Comparison of ENCODE assay signal across 1 cellular context in genomic region chr2:45610281-45611019, GRCh38.
TF ChIP-seq lines count a peak whose summit lies in the region.

No MANE protein-coding gene starts in this region.

TF ChIP-seq in HepG2, 621 proteins besides CTCF, POLR2A, EP300 and RAD21 (continued from another document and continues in another):
- TF ChIP-seq AKNA (CRISPR knock-in tag; IDR thresholded peaks at IDR 0.05; ENCODE audit: borderline replicate concordance) (0 out of 2 replicates have a peak, but pooled peaks have one; percentile 29), KDM5B (CRISPR knock-in tag; IDR thresholded peaks at IDR 0.05; ENCODE audit: borderline replicate concordance) (no peak; the same call in 1 of the 2 replicates), DRAP1 (CRISPR knock-in tag; IDR thresholded peaks at IDR 0.05) (0 out of 2 replicates have a peak, but pooled peaks have one; percentile 9), ZNF510 (CRISPR knock-in tag; IDR thresholded peaks at IDR 0.05; ENCODE audit: low read depth) (peak; percentile 32; the same call in 1 of the 2 replicates), CSRNP1 (CRISPR knock-in tag; IDR thresholded peaks at IDR 0.05) (peak; percentile 20; the same call in 1 of the 2 replicates), STAT6 (CRISPR knock-in tag; IDR thresholded peaks at IDR 0.05; ENCODE audit: borderline replicate concordance) (0 out of 2 replicates have a peak, but pooled peaks have one; percentile 86), TBX2 (CRISPR knock-in tag; IDR thresholded peaks at IDR 0.05; ENCODE audit: borderline replicate concordance) (peak; percentile 40; the same call in 1 of the 2 replicates), BORCS8-MEF2B (CRISPR knock-in tag; IDR thresholded peaks at IDR 0.05) (peak; percentile 30; the same call in 1 of the 2 replicates), ZNF776 (CRISPR knock-in tag; IDR thresholded peaks at IDR 0.05) (0 out of 2 replicates have a peak, but pooled peaks have one; percentile 26), ZSCAN25 (CRISPR knock-in tag; IDR thresholded peaks at IDR 0.05) (0 out of 2 replicates have a peak, but pooled peaks have one; percentile 2), ZNF83 (CRISPR knock-in tag; IDR thresholded peaks at IDR 0.05; ENCODE audit: borderline replicate concordance) (0 out of 2 replicates have a peak, but pooled peaks have one; percentile 43), EEA1 (CRISPR knock-in tag; IDR thresholded peaks at IDR 0.05; ENCODE audit: borderline replicate concordance) (peak; percentile 9; the same call in 1 of the 2 replicates), MLXIP (CRISPR knock-in tag; IDR thresholded peaks at IDR 0.05; ENCODE audit: borderline replicate concordance) (0 out of 2 replicates have a peak, but pooled peaks have one; percentile 16), ZBED4 (CRISPR knock-in tag; IDR thresholded peaks at IDR 0.05; ENCODE audit: borderline replicate concordance) (peak; percentile 36; the same call in 1 of the 2 replicates), ZNF512 (CRISPR knock-in tag; IDR thresholded peaks at IDR 0.05) (peak; percentile 60; the same call in 1 of the 2 replicates), ZNF280D (CRISPR knock-in tag; IDR thresholded peaks at IDR 0.05) (peak; percentile 70), ZSCAN29 (CRISPR knock-in tag; conservative IDR thresholded peaks at IDR 0.05) (0 out of 2 replicates have a peak, but pooled peaks have one; percentile 16), MEIS2 (CRISPR knock-in tag; IDR thresholded peaks at IDR 0.05) (0 out of 2 replicates have a peak, but pooled peaks have one; percentile 20), FOSL2 (CRISPR knock-in tag; IDR thresholded peaks at IDR 0.05) (peak; percentile 28), HBP1 (CRISPR knock-in tag; IDR thresholded peaks at IDR 0.05; ENCODE audit: low read depth) (0 out of 2 replicates have a peak, but pooled peaks have one; percentile 34), ARNT2 (CRISPR knock-in tag; IDR thresholded peaks at IDR 0.05; ENCODE audit: low read depth) (peak; percentile 2; the same call in 1 of the 2 replicates), ERF (CRISPR knock-in tag; IDR thresholded peaks at IDR 0.05) (0 out of 2 replicates have a peak, but pooled peaks have one; percentile 19), KMT2A (CRISPR knock-in tag; IDR thresholded peaks at IDR 0.05) (peak; percentile 33; the same call in 1 of the 2 replicates)
